1 cellular context compared by ENCODE assay signal in the genomic region with DNA sequence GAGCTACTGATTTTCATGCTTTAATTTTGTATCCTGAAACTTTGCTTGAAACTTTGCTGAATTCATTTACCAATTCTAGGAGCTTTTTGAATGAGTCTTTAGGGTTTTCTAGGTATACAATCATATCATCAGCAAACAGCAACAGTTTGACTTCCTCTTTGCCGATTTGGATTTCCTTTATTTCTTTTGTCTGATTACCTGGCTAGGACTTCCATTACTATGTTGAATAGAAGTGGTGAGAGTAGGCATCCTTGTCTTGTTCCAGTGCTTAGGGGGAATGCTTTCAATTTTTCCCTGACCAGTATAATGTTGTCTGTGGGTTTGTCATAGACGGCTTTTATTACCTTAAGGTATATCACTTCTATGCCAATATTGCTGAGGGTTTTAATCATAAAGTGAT. TPM values are rescaled to one million over a fixed set of nuclear protein-coding genes. Genes with fewer than 3 reads are reported as not detected.
"Had no signal": no experiment of that assay in that cellular context is flagged by ENCODE, and none has a peak within 500 bp of the region (broad histone marks: within the 10 kb centered on the region; RNA-seq: fewer than 3 reads in every experiment).

No MANE protein-coding gene starts in this region.

RNA-seq across cellular contexts. Expression of gene AIM2, which starts 49.7 kb away (rescaled TPM):
- total RNA-seq: pulmonary artery endothelial cell had no signal
